ENCODE assay signal across 8 cellular contexts in the genomic region with DNA sequence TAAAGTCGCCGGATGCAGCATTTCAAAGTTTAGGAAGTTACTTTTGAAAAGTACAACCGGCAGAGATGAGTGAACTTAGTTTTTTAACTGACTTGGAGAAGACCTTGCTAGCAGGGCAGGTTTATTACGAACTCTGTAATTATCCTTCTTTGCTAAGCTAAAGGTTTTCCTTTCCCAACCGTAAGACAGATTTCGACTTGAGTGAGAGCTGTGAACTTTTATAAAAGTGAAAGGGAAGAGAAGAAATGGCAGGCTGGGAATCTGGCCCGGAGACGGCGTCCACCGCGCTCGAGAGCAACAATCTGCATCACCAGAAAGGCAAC. TPM values are rescaled to one million over a fixed set of nuclear protein-coding genes. Genes with fewer than 3 reads are reported as not detected.
DNase-seq lines count a peak whose midpoint lies in the region; ATAC-seq, FAIRE-seq and TF ChIP-seq lines count a peak whose summit lies in the region.

No MANE protein-coding gene starts in this region.

- H3K27me3 ChIP-seq in iPS-15b (ENCODE audit: control insufficient read depth, insufficient read depth, low read length), result peaks cover 32% of the 10 kb centered on the region
- no peaks in the 10 kb centered on the region for H3K27me3 ChIP-seq in subcutaneous abdominal adipose tissue (ENCODE audit: control insufficient read depth in 5 of 5, insufficient read depth in 4 of 5, low read length in 5 of 5)

- H3K4me1 Mint-ChIP-seq in activated T-cell treated with anti-CD3 and anti-CD28 coated beads, Interleukin-2, amount 50 U/mL, for 4 hours (ENCODE audit: low read depth), result peaks cover 17% of the 10 kb centered on the region

- H3K9me3 Mint-ChIP-seq in activated T-cell treated with anti-CD3 and anti-CD28 coated beads, Interleukin-2, amount 50 U/mL, for 4 hours, result no peaks in the 10 kb centered on the region

- H3K9ac ChIP-seq in iPS-15b (ENCODE audit: low read depth, low read length) (peak overlapping the region; percentile 41), subcutaneous abdominal adipose tissue (ENCODE audit: low read length in 5 of 5) (peak overlapping the region in 4 of 5 donors; percentile 42 to 90 (median 77))

- H3K4me1 ChIP-seq in iPS-15b (ENCODE audit: control insufficient read depth, insufficient read depth, low read length), result peaks cover 15% of the 10 kb centered on the region
- H3K4me1 ChIP-seq in subcutaneous abdominal adipose tissue (ENCODE audit: control insufficient read depth in 5 of 5, insufficient read depth in 5 of 5, low read length in 5 of 5), result peaks cover 1 to 36% (median 33%) of the 10 kb centered on the region in 5 donors

- peak overlapping the region; percentile 87 for H3K27ac ChIP-seq in subcutaneous abdominal adipose tissue (ENCODE audit: low read depth, low read length)

- H3K4me3 Mint-ChIP-seq in activated T-cell treated with anti-CD3 and anti-CD28 coated beads, Interleukin-2, amount 50 U/mL, for 4 hours, result peak overlapping the region; percentile 79

- no peak for TF ChIP-seq CTCF in WI38 (IDR thresholded peaks at IDR 0.05; ENCODE audit: low read depth, low read length)

- no peak for TF ChIP-seq POLR2A in GM12892 (IDR thresholded peaks at IDR 0.05; ENCODE audit: low read depth, low read length)

- DNase-seq in activated T-cell treated with anti-CD3 and anti-CD28 coated beads, Interleukin-2, amount 50 U/mL, for 4 hours, result no peak
- no peak for DNase-seq in activated T-cell treated with anti-CD3 and anti-CD28 coated beads for 4 hours
- no peak for DNase-seq in GM12892 (ENCODE audit: insufficient read length)
- no peak for DNase-seq in AG08396 (ENCODE audit: low spot score)
- no peak for DNase-seq in OCI-M1 (lab: John Stamatoyannopoulos, UW)

- peaks cover 75% of the 10 kb centered on the region for H3K27me3 Mint-ChIP-seq in activated T-cell treated with anti-CD3 and anti-CD28 coated beads, Interleukin-2, amount 50 U/mL, for 4 hours (ENCODE audit: low read depth)

- no peak for FAIRE-seq in GM12892 (lab: Jason Lieb, UNC)

- H3K36me3 ChIP-seq in iPS-15b (ENCODE audit: control insufficient read depth, insufficient read depth, low read length) (no peaks in the 10 kb centered on the region), subcutaneous abdominal adipose tissue (ENCODE audit: control insufficient read depth in 5 of 5, insufficient read depth in 5 of 5, low read length in 5 of 5) (no peaks in the 10 kb centered on the region)

- no peaks in the 10 kb centered on the region for H3K9me3 ChIP-seq in iPS-15b (ENCODE audit: control insufficient read depth, insufficient read depth, low read length)
- no peaks in the 10 kb centered on the region for H3K9me3 ChIP-seq in subcutaneous abdominal adipose tissue (ENCODE audit: control insufficient read depth in 5 of 5, low read length in 5 of 5)

- H3K4me3 ChIP-seq in WI38 (ENCODE audit: low read depth, low read length), result peak overlapping the region; percentile 66
- peak overlapping the region; percentile 82 for H3K4me3 ChIP-seq in iPS-15b (ENCODE audit: low read depth, low read length)
- peak overlapping the region; percentile 80 to 92 (median 90) for H3K4me3 ChIP-seq in subcutaneous abdominal adipose tissue (ENCODE audit: low read depth in 1 of 5, low read length in 5 of 5)

- no peaks in the 10 kb centered on the region for H3K36me3 Mint-ChIP-seq in activated T-cell treated with anti-CD3 and anti-CD28 coated beads, Interleukin-2, amount 50 U/mL, for 4 hours (ENCODE audit: insufficient read depth)

- ATAC-seq in activated T-cell treated with anti-CD3 and anti-CD28 coated beads, Interleukin-2, amount 50 U/mL, for 4 hours, result no peak

RNA-seq across cellular contexts. Expression of a gene that starts 0.7 kb away (rescaled TPM):
- 1 to 10 TPM in 1 of 3 donors, under 1 TPM in 2; 0.79 to 1.4 (median 0.90) TPM for total RNA-seq in activated T-cell treated with anti-CD3 and anti-CD28 coated beads, Interleukin-2, amount 50 U/mL, for 4 hours
- 7.1 TPM for polyA plus RNA-seq in GM12892 (2012; ENCODE audit: missing spikeins)
